1 cellular context compared by ENCODE assay signal in the genomic region with DNA sequence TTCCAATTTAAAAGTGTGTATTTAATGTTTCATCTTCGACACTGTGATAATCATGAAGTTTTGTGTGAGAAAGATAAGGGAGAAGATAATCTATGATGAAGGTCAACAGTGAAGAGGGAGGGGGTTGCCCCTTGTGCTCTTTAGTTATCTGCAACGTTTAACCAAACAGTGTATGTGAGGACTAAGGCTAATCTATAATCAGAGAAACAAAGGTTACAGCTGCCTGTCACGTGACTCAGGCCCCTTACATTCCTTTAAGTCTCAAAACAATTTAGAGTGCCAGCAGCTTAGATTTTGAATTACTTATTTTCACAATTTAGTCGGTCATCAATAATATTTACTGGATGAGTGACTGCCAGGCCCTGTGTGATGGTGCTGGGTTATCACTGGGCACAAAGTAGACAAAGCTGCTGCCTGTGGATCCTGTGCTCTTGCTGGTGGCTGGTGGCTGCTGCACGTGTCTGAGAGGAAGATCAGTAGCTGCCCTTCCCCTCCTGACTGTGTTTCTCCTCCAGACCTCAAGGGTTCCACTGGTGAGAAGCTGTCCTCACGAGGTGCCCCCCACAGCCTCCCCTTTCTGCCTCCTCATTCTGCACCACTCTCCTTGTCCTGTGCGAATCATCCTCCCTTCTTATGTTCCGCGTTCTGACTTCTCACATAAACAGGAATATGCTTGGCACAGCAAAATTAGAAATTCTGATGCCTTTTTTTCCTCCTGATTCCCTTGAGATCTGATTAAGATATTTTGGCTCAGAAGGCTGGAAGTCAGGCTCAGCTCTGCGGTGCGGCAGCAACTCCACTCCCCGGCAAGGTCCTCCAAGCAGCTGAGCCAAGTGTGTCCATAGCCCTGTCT.
TF ChIP-seq lines count a peak whose summit lies in the region.

No MANE protein-coding gene starts in this region.

TF ChIP-seq in HepG2, 621 proteins besides CTCF, POLR2A, EP300 and RAD21 (continued from another document and continues in another):
- TF ChIP-seq, protein P1, sequence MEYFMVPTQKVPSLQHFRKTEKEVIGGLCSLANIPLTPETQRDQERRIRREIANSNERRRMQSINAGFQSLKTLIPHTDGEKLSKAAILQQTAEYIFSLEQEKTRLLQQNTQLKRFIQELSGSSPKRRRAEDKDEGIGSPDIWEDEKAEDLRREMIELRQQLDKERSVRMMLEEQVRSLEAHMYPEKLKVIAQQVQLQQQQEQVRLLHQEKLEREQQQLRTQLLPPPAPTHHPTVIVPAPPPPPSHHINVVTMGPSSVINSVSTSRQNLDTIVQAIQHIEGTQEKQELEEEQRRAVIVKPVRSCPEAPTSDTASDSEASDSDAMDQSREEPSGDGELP (IDR thresholded peaks at IDR 0.05; ENCODE audit: borderline replicate concordance, low read depth): peak; percentile 39; the same call in 1 of the 2 replicates
- TF ChIP-seq ZBTB3 (CRISPR knock-in tag; IDR thresholded peaks at IDR 0.05; ENCODE audit: borderline replicate concordance, low read depth) (no peak), TEAD2 (CRISPR knock-in tag; IDR thresholded peaks at IDR 0.05) (no peak), SETDB1 (CRISPR knock-in tag; IDR thresholded peaks at IDR 0.05; ENCODE audit: borderline replicate concordance) (no peak; the same call in 1 of the 2 replicates), ADNP (CRISPR knock-in tag; IDR thresholded peaks at IDR 0.05) (no peak), ZNF776 (CRISPR knock-in tag; IDR thresholded peaks at IDR 0.05) (no peak), ZBTB20 (CRISPR knock-in tag; IDR thresholded peaks at IDR 0.05; ENCODE audit: borderline replicate concordance, low read depth) (peak; percentile 20; the same call in 1 of the 2 replicates), NKX3-1 (CRISPR knock-in tag; IDR thresholded peaks at IDR 0.05) (no peak), ARNTL (CRISPR knock-in tag; IDR thresholded peaks at IDR 0.05) (peak; percentile 67), HDAC2 (CRISPR knock-in tag; IDR thresholded peaks at IDR 0.05) (peak; percentile 41; the same call in 1 of the 2 replicates), IRF2 (CRISPR knock-in tag; IDR thresholded peaks at IDR 0.05) (no peak), SMYD3 (CRISPR knock-in tag; IDR thresholded peaks at IDR 0.05) (no peak), MTF1 (CRISPR knock-in tag; IDR thresholded peaks at IDR 0.05) (no peak), PPARG (CRISPR knock-in tag; conservative IDR thresholded peaks at IDR 0.05) (peak; percentile 71), NR2F2 (IDR thresholded peaks at IDR 0.05; ENCODE audit: borderline replicate concordance, low read depth) (peak; percentile 86; the same call in 1 of the 2 replicates), RFX5 (IDR thresholded peaks at IDR 0.05; ENCODE audit: low read depth, low read length) (no peak), TBX2 (CRISPR knock-in tag; IDR thresholded peaks at IDR 0.05; ENCODE audit: borderline replicate concordance) (peak; percentile 27; the same call in 1 of the 2 replicates), MLLT10 (CRISPR knock-in tag; IDR thresholded peaks at IDR 0.05) (no peak), NR2F6 (IDR thresholded peaks at IDR 0.05) (peak; percentile 84), NR2F6 (CRISPR knock-in tag; IDR thresholded peaks at IDR 0.05) (peak; percentile 74; the same call in 1 of the 2 replicates), FOSL2 (CRISPR knock-in tag; IDR thresholded peaks at IDR 0.05) (peak; percentile 23; the same call in 1 of the 2 replicates), ZNF550 (CRISPR knock-in tag; IDR thresholded peaks at IDR 0.05; ENCODE audit: borderline replicate concordance) (no peak), SUZ12 (IDR thresholded peaks at IDR 0.05; ENCODE audit: low read depth, low read length) (no peak), SNAI1 (CRISPR knock-in tag; IDR thresholded peaks at IDR 0.05; ENCODE audit: borderline replicate concordance) (no peak), ZNF260 (CRISPR knock-in tag; IDR thresholded peaks at IDR 0.05; ENCODE audit: borderline replicate concordance, low read depth) (no peak), ZSCAN25 (CRISPR knock-in tag; IDR thresholded peaks at IDR 0.05) (no peak), ZSCAN22 (CRISPR knock-in tag; IDR thresholded peaks at IDR 0.05) (no peak), SP5 (CRISPR knock-in tag; IDR thresholded peaks at IDR 0.05; ENCODE audit: borderline replicate concordance, low read depth) (no peak), HNF4G (IDR thresholded peaks at IDR 0.05; ENCODE audit: borderline replicate concordance, low read depth, low read length) (peak; percentile 78), HNF4G (CRISPR knock-in tag; IDR thresholded peaks at IDR 0.05; ENCODE audit: borderline replicate concordance, low read depth) (no peak)
- TF ChIP-seq, protein P2, sequence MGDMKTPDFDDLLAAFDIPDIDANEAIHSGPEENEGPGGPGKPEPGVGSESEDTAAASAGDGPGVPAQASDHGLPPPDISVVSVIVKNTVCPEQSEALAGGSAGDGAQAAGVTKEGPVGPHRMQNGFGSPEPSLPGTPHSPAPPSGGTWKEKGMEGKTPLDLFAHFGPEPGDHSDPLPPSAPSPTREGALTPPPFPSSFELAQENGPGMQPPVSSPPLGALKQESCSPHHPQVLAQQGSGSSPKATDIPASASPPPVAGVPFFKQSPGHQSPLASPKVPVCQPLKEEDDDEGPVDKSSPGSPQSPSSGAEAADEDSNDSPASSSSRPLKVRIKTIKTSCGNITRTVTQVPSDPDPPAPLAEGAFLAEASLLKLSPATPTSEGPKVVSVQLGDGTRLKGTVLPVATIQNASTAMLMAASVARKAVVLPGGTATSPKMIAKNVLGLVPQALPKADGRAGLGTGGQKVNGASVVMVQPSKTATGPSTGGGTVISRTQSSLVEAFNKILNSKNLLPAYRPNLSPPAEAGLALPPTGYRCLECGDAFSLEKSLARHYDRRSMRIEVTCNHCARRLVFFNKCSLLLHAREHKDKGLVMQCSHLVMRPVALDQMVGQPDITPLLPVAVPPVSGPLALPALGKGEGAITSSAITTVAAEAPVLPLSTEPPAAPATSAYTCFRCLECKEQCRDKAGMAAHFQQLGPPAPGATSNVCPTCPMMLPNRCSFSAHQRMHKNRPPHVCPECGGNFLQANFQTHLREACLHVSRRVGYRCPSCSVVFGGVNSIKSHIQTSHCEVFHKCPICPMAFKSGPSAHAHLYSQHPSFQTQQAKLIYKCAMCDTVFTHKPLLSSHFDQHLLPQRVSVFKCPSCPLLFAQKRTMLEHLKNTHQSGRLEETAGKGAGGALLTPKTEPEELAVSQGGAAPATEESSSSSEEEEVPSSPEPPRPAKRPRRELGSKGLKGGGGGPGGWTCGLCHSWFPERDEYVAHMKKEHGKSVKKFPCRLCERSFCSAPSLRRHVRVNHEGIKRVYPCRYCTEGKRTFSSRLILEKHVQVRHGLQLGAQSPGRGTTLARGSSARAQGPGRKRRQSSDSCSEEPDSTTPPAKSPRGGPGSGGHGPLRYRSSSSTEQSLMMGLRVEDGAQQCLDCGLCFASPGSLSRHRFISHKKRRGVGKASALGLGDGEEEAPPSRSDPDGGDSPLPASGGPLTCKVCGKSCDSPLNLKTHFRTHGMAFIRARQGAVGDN (CRISPR knock-in tag; IDR thresholded peaks at IDR 0.05): peak; percentile 69
- TF ChIP-seq, protein P3, sequence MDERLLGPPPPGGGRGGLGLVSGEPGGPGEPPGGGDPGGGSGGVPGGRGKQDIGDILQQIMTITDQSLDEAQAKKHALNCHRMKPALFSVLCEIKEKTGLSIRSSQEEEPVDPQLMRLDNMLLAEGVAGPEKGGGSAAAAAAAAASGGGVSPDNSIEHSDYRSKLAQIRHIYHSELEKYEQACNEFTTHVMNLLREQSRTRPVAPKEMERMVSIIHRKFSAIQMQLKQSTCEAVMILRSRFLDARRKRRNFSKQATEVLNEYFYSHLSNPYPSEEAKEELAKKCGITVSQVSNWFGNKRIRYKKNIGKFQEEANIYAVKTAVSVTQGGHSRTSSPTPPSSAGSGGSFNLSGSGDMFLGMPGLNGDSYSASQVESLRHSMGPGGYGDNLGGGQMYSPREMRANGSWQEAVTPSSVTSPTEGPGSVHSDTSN (CRISPR knock-in tag; IDR thresholded peaks at IDR 0.05): no peak
- TF ChIP-seq, protein P4, sequence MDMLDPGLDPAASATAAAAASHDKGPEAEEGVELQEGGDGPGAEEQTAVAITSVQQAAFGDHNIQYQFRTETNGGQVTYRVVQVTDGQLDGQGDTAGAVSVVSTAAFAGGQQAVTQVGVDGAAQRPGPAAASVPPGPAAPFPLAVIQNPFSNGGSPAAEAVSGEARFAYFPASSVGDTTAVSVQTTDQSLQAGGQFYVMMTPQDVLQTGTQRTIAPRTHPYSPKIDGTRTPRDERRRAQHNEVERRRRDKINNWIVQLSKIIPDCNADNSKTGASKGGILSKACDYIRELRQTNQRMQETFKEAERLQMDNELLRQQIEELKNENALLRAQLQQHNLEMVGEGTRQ (IDR thresholded peaks at IDR 0.05; ENCODE audit: low read depth, low read length): peak; percentile 83
- TF ChIP-seq, protein P4 (CRISPR knock-in tag; IDR thresholded peaks at IDR 0.05; ENCODE audit: borderline replicate concordance): peak; percentile 85; the same call in 1 of the 2 replicates
- TF ChIP-seq, protein P5, sequence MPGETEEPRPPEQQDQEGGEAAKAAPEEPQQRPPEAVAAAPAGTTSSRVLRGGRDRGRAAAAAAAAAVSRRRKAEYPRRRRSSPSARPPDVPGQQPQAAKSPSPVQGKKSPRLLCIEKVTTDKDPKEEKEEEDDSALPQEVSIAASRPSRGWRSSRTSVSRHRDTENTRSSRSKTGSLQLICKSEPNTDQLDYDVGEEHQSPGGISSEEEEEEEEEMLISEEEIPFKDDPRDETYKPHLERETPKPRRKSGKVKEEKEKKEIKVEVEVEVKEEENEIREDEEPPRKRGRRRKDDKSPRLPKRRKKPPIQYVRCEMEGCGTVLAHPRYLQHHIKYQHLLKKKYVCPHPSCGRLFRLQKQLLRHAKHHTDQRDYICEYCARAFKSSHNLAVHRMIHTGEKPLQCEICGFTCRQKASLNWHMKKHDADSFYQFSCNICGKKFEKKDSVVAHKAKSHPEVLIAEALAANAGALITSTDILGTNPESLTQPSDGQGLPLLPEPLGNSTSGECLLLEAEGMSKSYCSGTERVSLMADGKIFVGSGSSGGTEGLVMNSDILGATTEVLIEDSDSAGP (CRISPR knock-in tag; IDR thresholded peaks at IDR 0.05; ENCODE audit: borderline replicate concordance): no peak
- TF ChIP-seq, protein P6, sequence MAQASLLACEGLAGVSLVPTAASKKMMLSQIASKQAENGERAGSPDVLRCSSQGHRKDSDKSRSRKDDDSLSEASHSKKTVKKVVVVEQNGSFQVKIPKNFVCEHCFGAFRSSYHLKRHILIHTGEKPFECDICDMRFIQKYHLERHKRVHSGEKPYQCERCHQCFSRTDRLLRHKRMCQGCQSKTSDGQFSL (CRISPR knock-in tag; IDR thresholded peaks at IDR 0.05): no peak
- TF ChIP-seq, protein P7, sequence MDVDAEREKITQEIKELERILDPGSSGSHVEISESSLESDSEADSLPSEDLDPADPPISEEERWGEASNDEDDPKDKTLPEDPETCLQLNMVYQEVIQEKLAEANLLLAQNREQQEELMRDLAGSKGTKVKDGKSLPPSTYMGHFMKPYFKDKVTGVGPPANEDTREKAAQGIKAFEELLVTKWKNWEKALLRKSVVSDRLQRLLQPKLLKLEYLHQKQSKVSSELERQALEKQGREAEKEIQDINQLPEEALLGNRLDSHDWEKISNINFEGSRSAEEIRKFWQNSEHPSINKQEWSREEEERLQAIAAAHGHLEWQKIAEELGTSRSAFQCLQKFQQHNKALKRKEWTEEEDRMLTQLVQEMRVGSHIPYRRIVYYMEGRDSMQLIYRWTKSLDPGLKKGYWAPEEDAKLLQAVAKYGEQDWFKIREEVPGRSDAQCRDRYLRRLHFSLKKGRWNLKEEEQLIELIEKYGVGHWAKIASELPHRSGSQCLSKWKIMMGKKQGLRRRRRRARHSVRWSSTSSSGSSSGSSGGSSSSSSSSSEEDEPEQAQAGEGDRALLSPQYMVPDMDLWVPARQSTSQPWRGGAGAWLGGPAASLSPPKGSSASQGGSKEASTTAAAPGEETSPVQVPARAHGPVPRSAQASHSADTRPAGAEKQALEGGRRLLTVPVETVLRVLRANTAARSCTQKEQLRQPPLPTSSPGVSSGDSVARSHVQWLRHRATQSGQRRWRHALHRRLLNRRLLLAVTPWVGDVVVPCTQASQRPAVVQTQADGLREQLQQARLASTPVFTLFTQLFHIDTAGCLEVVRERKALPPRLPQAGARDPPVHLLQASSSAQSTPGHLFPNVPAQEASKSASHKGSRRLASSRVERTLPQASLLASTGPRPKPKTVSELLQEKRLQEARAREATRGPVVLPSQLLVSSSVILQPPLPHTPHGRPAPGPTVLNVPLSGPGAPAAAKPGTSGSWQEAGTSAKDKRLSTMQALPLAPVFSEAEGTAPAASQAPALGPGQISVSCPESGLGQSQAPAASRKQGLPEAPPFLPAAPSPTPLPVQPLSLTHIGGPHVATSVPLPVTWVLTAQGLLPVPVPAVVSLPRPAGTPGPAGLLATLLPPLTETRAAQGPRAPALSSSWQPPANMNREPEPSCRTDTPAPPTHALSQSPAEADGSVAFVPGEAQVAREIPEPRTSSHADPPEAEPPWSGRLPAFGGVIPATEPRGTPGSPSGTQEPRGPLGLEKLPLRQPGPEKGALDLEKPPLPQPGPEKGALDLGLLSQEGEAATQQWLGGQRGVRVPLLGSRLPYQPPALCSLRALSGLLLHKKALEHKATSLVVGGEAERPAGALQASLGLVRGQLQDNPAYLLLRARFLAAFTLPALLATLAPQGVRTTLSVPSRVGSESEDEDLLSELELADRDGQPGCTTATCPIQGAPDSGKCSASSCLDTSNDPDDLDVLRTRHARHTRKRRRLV (CRISPR knock-in tag; IDR thresholded peaks at IDR 0.05): no peak
- TF ChIP-seq, protein P8, sequence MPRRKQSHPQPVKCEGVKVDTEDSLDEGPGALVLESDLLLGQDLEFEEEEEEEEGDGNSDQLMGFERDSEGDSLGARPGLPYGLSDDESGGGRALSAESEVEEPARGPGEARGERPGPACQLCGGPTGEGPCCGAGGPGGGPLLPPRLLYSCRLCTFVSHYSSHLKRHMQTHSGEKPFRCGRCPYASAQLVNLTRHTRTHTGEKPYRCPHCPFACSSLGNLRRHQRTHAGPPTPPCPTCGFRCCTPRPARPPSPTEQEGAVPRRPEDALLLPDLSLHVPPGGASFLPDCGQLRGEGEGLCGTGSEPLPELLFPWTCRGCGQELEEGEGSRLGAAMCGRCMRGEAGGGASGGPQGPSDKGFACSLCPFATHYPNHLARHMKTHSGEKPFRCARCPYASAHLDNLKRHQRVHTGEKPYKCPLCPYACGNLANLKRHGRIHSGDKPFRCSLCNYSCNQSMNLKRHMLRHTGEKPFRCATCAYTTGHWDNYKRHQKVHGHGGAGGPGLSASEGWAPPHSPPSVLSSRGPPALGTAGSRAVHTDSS (CRISPR knock-in tag; conservative IDR thresholded peaks at IDR 0.05): no peak
- TF ChIP-seq, protein P9, sequence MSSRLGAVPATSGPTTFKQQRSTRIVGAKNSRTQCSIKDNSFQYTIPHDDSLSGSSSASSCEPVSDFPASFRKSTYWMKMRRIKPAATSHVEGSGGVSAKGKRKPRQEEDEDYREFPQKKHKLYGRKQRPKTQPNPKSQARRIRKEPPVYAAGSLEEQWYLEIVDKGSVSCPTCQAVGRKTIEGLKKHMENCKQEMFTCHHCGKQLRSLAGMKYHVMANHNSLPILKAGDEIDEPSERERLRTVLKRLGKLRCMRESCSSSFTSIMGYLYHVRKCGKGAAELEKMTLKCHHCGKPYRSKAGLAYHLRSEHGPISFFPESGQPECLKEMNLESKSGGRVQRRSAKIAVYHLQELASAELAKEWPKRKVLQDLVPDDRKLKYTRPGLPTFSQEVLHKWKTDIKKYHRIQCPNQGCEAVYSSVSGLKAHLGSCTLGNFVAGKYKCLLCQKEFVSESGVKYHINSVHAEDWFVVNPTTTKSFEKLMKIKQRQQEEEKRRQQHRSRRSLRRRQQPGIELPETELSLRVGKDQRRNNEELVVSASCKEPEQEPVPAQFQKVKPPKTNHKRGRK (CRISPR knock-in tag; IDR thresholded peaks at IDR 0.05): no peak
